In the genomic region with DNA sequence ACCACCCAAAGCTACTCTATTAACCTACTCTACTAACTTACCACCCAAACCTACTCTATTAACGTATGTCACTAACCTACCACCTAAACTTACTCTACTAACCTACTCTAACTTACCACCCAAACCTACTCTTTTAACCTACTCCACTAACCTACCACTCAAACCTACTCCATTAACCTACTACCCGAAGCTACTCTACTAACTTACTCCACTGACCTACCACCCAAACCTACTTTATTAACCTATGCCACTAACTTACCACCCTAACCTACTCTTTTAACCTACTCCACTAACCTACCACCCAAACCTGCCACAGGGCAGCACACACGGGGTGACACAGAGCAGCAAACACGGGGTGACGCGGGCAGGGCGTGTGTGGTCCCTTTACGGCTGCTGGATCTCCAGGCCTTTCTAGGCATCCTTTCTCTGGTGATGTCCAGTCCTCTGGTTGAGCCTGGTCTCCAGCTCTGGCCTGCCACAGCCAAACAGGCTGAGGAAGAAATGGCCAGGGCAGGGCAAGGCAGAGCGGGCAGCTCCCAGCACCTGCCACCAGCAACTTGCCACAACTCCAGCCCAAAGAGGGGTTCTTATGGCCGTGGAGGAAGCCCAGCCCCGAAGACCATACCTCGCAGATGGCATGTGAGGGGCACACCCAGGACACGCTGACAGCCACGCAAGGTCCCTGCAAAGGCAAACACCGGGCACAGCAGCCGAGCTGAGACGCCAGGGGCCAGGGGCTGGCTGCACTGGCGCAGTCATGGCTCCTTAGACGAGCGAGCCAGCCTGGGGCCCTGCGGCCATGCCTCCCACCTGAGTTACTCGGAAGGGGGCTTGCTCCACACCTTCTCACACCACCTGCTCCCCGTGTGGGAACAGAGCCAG, we compare ENCODE assay signal across 20 cellular contexts. TPM values are rescaled to one million over a fixed set of nuclear protein-coding genes. Genes with fewer than 3 reads are reported as not detected.
DNase-seq lines count a peak whose midpoint lies in the region; ATAC-seq and TF ChIP-seq lines count a peak whose summit lies in the region.
"Had no signal": no experiment of that assay in that cellular context is flagged by ENCODE, and none has a peak within 500 bp of the region (broad histone marks: within the 10 kb centered on the region; RNA-seq: fewer than 3 reads in every experiment).

No MANE protein-coding gene starts in this region.

- H3K9me3 ChIP-seq in PC-3 (ENCODE audit: low read length) (no peaks in the 10 kb centered on the region), mammary epithelial cell (replicated peaks; ENCODE audit: insufficient read depth, low read length) (no peaks in the 10 kb centered on the region), stomach smooth muscle (ENCODE audit: control insufficient read depth in 2 of 2, low read length in 2 of 2) (no peaks in the 10 kb centered on the region)
- H3K9me3 ChIP-seq: Caco-2, esophagus squamous epithelium, right lobe of liver, tibial nerve had no signal

- in situ Hi-C loops in mammary epithelial cell (cut with MboI; ENCODE audit: low sequenced_read_pairs in 2 of 2) = no loop called here

- H3K27me3 ChIP-seq in PC-3 (ENCODE audit: low read length) (no peaks in the 10 kb centered on the region), mammary epithelial cell (ENCODE audit: insufficient read depth, low read length) (no peaks in the 10 kb centered on the region), stomach smooth muscle (ENCODE audit: control insufficient read depth in 1 of 2, insufficient read depth in 2 of 2, low read length in 2 of 2) (no peaks in the 10 kb centered on the region)
- H3K27me3 ChIP-seq: right lobe of liver, tibial nerve had no signal

- no TSS peak for BruUV-seq in PC-3 (replicated peaks; lab: Mats Ljungman, UMichigan)
- BruUV-seq in mammary epithelial cell (replicated peaks; lab: Mats Ljungman, UMichigan) = no TSS peak

- peak overlapping the region; percentile 70 for H3K9ac ChIP-seq in PC-3 (ENCODE audit: low read length)
- H3K9ac ChIP-seq in mammary epithelial cell (ENCODE audit: insufficient read depth, low read length) = no peak overlapping the region
- no peak overlapping the region for H3K9ac ChIP-seq in stomach smooth muscle (ENCODE audit: low read length in 2 of 2)

- dilution Hi-C loops in mammary epithelial cell (cut with HindIII; ENCODE audit: low sequenced_read_pairs) = no loop called here

- H3F3A ChIP-seq in PC-3 (ENCODE audit: low read length, unreplicated experiment) = peaks cover 7% of the 10 kb centered on the region

- 96% methylated on average over 20 of the region's 23 CpGs for WGBS in mammary epithelial cell (ENCODE audit: low coverage, missing lambda C conversion rate)

- POLR2A ChIA-PET in PC-3 (lab: Charles Lee; ENCODE audit: unreplicated experiment) = no interaction called here

- H3K4me2 ChIP-seq in PC-3 (ENCODE audit: low read length) (peak overlapping the region; percentile 59), mammary epithelial cell (ENCODE audit: insufficient read depth, low read depth, low read length) (no peak overlapping the region)

- no peaks in the 10 kb centered on the region for H3K9me2 ChIP-seq in PC-3 (replicated peaks; ENCODE audit: low read length)

- H3K79me2 ChIP-seq in PC-3 (ENCODE audit: low read length) (peaks cover 96% of the 10 kb centered on the region), mammary epithelial cell (ENCODE audit: insufficient read depth, low read length) (peaks cover 82% of the 10 kb centered on the region)

- intact Hi-C loops in PC-3 (cut with micrococcal nuclease) (no loop called here), mammary epithelial cell (cut with micrococcal nuclease) (no loop called here)

- H2AFZ ChIP-seq in PC-3 (ENCODE audit: low read length) (no peak overlapping the region), mammary epithelial cell (ENCODE audit: low read depth, low read length) (no peak overlapping the region)

- TF ChIP-seq CTCF in PC-3 (conservative IDR thresholded peaks at IDR 0.05; ENCODE audit: low read depth, low read length) = no peak
- TF ChIP-seq CTCF in mammary epithelial cell (conservative IDR thresholded peaks at IDR 0.05 in 1 of 2, IDR thresholded peaks at IDR 0.05 in 1 of 2; ENCODE audit: extremely low read depth in 1 of 2, insufficient read depth in 1 of 2, low read depth in 1 of 2, low read length in 2 of 2) = no peak

- ATAC-seq in PC-3 (no peak), GM21786 (IDR thresholded peaks at IDR 0.05; ENCODE audit: unreplicated experiment) (no peak)
- ATAC-seq: activated CD4-positive, alpha-beta T cell treated with anti-CD3 and anti-CD28 coated beads for 36 hours; activated naive CD4-positive, alpha-beta T cell treated with anti-CD3 and anti-CD28 coated beads, Interleukin-2, amount 50 U/mL, for 72 hours; left cardiac atrium had no signal

- H4K20me1 ChIP-seq in PC-3 (ENCODE audit: low read length) (no peaks in the 10 kb centered on the region), mammary epithelial cell (ENCODE audit: insufficient read depth, low read length) (no peaks in the 10 kb centered on the region)

- DNase-seq in PC-3 (no peak), mammary epithelial cell (no peak), mesenteric fat pad (ENCODE audit: low spot score) (peak; percentile 72), SKM-1 (lab: John Stamatoyannopoulos, UW; ENCODE audit: unreplicated experiment) (no peak)
- DNase-seq in activated CD8-positive, alpha-beta memory T cell treated with anti-CD3 and anti-CD28 coated beads for 24 hours = no peak
- DNase-seq: activated CD4-positive, alpha-beta T cell treated with anti-CD3 and anti-CD28 coated beads for 36 hours; Caco-2; effector memory CD4-positive, alpha-beta T cell; esophagus squamous epithelium; left cardiac atrium; NCI-H1417; NCI-H524; occipital lobe; stimulated activated naive CD4-positive, alpha-beta T cell; T-cell had no signal

- H3K4me3 ChIP-seq in PC-3 (ENCODE audit: low read length) = no peak overlapping the region
- no peak overlapping the region for H3K4me3 ChIP-seq in mammary epithelial cell (replicated peaks in 1 of 3; ENCODE audit: insufficient read depth in 1 of 3, low read depth in 2 of 3, low read length in 3 of 3)
- H3K4me3 ChIP-seq in stomach smooth muscle (ENCODE audit: low read length in 2 of 2) = no peak overlapping the region
- H3K4me3 ChIP-seq: esophagus squamous epithelium, right lobe of liver, tibial nerve had no signal

- H3K36me3 ChIP-seq in PC-3 (ENCODE audit: low read depth, low read length) (peaks cover 11% of the 10 kb centered on the region), mammary epithelial cell (ENCODE audit: insufficient read depth, low read length) (no peaks in the 10 kb centered on the region), stomach smooth muscle (ENCODE audit: control insufficient read depth in 2 of 2, insufficient read depth in 2 of 2, low read length in 2 of 2) (no peaks in the 10 kb centered on the region)
- H3K36me3 ChIP-seq: esophagus squamous epithelium, right lobe of liver, tibial nerve had no signal

- H3K27ac ChIP-seq in PC-3 (ENCODE audit: low read length) (peak overlapping the region; percentile 99), mammary epithelial cell (ENCODE audit: insufficient read depth, low read depth, low read length) (peak overlapping the region; percentile 96), stomach smooth muscle (ENCODE audit: low read length) (peak overlapping the region; percentile 6)
- H3K27ac ChIP-seq: right lobe of liver had no signal

- CTCF ChIA-PET in PC-3 (lab: Charles Lee) = interaction anchor here (1.5 kb wide), 1 partner anchor 32 kb away, joined by 5 read pairs; no protein-coding TSS in a partner anchor
- CTCF ChIA-PET in mammary epithelial cell (lab: Charles Lee; ENCODE audit: low non-redundant PET) = no interaction called here

- H3K4me1 ChIP-seq in PC-3 (ENCODE audit: insufficient read depth, low read length) (peaks cover 65% of the 10 kb centered on the region), mammary epithelial cell (ENCODE audit: insufficient read depth, low read length) (peaks cover 43% of the 10 kb centered on the region), stomach smooth muscle (ENCODE audit: control insufficient read depth, insufficient read depth, low read length) (peaks cover 52% of the 10 kb centered on the region)
- H3K4me1 ChIP-seq: Caco-2, right lobe of liver had no signal

RNA-seq across cellular contexts. Expression of gene PXDN, which starts 25.7 kb away (rescaled TPM):
- total RNA-seq in PC-3 (2014; rRNA removed) = 125 and 155 TPM in 2 replicates
- total RNA-seq in mammary epithelial cell = 100 to 1,000 TPM in 1 of 2 donors, 10 to 100 TPM in 1; 99.8 to 103 TPM
- 99.0 TPM for polyA plus RNA-seq in mammary epithelial cell
- polyA minus RNA-seq in mammary epithelial cell = 120 TPM
- total RNA-seq in mesenteric fat pad = 228 TPM

Comparison
In these comparisons a context has a peak if more than half of its experiments do, and no peak if none do; other contexts are left out.
1. H3K27ac ChIP-seq: peak in every context shown above with its lines; median percentile 99 in PC-3; 96 in mammary epithelial cell; 6 in stomach smooth muscle.